Comparison of ENCODE assay signal across 1 cellular context in the genomic region with DNA sequence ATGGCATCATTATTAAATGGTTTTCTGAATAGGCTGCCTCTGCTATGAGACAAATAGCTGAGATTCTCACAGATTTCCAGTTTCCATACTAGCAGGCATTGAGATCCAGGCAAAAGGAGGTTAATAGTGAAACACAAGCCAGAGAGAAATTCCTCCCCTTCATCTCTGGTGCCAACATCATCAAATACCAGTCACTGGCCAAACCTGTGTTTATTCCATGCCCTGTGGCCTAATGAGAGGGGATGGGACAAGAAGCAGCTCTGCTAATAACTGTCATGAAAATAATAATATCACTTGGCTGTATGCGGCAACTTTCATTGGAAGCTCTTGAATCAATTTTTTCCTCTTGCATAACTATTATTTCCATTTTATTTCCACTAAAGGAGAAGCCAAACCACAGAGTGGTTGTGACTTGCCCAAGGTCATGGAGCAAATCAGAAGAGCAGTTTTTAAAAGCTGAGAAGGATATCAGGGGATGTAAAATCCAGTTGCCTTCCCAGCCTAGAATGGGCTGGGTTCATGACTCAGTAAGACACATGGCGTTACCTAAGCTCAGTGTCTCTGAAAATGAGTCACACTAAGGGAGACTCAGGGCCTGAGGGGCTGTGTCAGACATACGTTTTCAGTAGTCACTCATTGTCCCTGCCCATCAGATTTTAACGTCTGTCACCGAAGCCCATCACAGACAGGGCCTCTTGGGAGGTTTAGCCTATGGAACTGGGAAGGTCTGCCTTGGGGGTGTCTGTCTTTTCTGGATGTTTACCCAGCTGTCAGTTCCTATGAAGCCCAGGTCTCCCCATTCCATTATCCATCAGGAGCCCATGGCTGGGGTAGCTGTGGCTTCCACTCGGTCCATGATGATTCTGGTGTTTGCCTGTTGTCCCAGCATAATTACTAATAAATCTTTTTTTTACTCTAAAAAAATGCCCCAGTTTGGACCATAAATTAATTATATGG.
TF ChIP-seq lines count a peak whose summit lies in the region.

No MANE protein-coding gene starts in this region.

TF ChIP-seq in K562, 482 proteins besides CTCF, POLR2A, EP300 and RAD21 (continued from another document):
- TF ChIP-seq TRIM24 (IDR thresholded peaks at IDR 0.05) (0 out of 4 replicates have a peak, but pooled peaks of 1 of the 2 experiments have one; percentile 31), ARID1B (IDR thresholded peaks at IDR 0.05) (peak; percentile 60; the same call in 1 of the 2 replicates), DPF2 (IDR thresholded peaks at IDR 0.05) (peak; percentile 54), SMARCE1 (IDR thresholded peaks at IDR 0.05) (peak; percentile 40; the same call in 1 of the 2 replicates), TRIM28 (IDR thresholded peaks at IDR 0.05) (no peak), SMARCC2 (IDR thresholded peaks at IDR 0.05; ENCODE audit: low read depth) (0 out of 2 replicates have a peak, but pooled peaks have one; percentile 25), PYGO2 (tag; IDR thresholded peaks at IDR 0.05) (no peak), ZKSCAN1 (IDR thresholded peaks at IDR 0.05; ENCODE audit: low read depth, low read length) (peak; percentile 22; the same call in 1 of the 2 replicates), JUN (IDR thresholded peaks at IDR 0.05; ENCODE audit: borderline replicate concordance, low read depth, low read length) (peak; percentile 84), JUN (CRISPR knock-in tag; IDR thresholded peaks at IDR 0.05; ENCODE audit: borderline replicate concordance) (no peak), CREM (IDR thresholded peaks at IDR 0.05; ENCODE audit: low read depth) (peak; percentile 7; the same call in 1 of the 2 replicates), FOSL1 (tag; conservative IDR thresholded peaks at IDR 0.05) (peak; percentile 92), NCOA1 (IDR thresholded peaks at IDR 0.05; ENCODE audit: low read depth) (no peak), SMARCA4 (IDR thresholded peaks at IDR 0.05) (peak; percentile 44; the same call in 1 of the 2 replicates), MEIS2 (IDR thresholded peaks at IDR 0.05; ENCODE audit: partially characterized antibody) (peak; percentile 30), ZNF696 (CRISPR knock-in tag; conservative IDR thresholded peaks at IDR 0.05) (no peak), CC2D1A (IDR thresholded peaks at IDR 0.05) (no peak), EP400 (IDR thresholded peaks at IDR 0.05) (0 out of 2 replicates have a peak, but pooled peaks have one; percentile 16), JUND (IDR thresholded peaks at IDR 0.05; ENCODE audit: borderline replicate concordance, low read depth, low read length) (peak; percentile 73; the same call in 1 of the 2 replicates), JUND (tag; IDR thresholded peaks at IDR 0.05; ENCODE audit: borderline replicate concordance, low read depth, low read length) (peak; percentile 71; the same call in 1 of the 3 replicates), KDM1A (IDR thresholded peaks at IDR 0.05) (0 out of 4 replicates have a peak, but pooled peaks of 1 of the 2 experiments have one; percentile 23)
- TF ChIP-seq, protein P1, sequence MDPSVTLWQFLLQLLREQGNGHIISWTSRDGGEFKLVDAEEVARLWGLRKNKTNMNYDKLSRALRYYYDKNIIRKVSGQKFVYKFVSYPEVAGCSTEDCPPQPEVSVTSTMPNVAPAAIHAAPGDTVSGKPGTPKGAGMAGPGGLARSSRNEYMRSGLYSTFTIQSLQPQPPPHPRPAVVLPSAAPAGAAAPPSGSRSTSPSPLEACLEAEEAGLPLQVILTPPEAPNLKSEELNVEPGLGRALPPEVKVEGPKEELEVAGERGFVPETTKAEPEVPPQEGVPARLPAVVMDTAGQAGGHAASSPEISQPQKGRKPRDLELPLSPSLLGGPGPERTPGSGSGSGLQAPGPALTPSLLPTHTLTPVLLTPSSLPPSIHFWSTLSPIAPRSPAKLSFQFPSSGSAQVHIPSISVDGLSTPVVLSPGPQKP (CRISPR knock-in tag; IDR thresholded peaks at IDR 0.05) = no peak
- TF ChIP-seq, protein P2, sequence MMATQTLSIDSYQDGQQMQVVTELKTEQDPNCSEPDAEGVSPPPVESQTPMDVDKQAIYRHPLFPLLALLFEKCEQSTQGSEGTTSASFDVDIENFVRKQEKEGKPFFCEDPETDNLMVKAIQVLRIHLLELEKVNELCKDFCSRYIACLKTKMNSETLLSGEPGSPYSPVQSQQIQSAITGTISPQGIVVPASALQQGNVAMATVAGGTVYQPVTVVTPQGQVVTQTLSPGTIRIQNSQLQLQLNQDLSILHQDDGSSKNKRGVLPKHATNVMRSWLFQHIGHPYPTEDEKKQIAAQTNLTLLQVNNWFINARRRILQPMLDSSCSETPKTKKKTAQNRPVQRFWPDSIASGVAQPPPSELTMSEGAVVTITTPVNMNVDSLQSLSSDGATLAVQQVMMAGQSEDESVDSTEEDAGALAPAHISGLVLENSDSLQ (IDR thresholded peaks at IDR 0.05) = peak; percentile 71
- TF ChIP-seq, protein P3, sequence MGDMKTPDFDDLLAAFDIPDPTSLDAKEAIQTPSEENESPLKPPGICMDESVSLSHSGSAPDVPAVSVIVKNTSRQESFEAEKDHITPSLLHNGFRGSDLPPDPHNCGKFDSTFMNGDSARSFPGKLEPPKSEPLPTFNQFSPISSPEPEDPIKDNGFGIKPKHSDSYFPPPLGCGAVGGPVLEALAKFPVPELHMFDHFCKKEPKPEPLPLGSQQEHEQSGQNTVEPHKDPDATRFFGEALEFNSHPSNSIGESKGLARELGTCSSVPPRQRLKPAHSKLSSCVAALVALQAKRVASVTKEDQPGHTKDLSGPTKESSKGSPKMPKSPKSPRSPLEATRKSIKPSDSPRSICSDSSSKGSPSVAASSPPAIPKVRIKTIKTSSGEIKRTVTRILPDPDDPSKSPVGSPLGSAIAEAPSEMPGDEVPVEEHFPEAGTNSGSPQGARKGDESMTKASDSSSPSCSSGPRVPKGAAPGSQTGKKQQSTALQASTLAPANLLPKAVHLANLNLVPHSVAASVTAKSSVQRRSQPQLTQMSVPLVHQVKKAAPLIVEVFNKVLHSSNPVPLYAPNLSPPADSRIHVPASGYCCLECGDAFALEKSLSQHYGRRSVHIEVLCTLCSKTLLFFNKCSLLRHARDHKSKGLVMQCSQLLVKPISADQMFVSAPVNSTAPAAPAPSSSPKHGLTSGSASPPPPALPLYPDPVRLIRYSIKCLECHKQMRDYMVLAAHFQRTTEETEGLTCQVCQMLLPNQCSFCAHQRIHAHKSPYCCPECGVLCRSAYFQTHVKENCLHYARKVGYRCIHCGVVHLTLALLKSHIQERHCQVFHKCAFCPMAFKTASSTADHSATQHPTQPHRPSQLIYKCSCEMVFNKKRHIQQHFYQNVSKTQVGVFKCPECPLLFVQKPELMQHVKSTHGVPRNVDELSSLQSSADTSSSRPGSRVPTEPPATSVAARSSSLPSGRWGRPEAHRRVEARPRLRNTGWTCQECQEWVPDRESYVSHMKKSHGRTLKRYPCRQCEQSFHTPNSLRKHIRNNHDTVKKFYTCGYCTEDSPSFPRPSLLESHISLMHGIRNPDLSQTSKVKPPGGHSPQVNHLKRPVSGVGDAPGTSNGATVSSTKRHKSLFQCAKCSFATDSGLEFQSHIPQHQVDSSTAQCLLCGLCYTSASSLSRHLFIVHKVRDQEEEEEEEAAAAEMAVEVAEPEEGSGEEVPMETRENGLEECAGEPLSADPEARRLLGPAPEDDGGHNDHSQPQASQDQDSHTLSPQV (IDR thresholded peaks at IDR 0.05) = 0 out of 2 replicates have a peak, but pooled peaks have one; percentile 44
- TF ChIP-seq, protein P4, sequence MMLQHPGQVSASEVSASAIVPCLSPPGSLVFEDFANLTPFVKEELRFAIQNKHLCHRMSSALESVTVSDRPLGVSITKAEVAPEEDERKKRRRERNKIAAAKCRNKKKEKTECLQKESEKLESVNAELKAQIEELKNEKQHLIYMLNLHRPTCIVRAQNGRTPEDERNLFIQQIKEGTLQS (IDR thresholded peaks at IDR 0.05) = peak; percentile 85
- TF ChIP-seq, protein P4 (CRISPR knock-in tag; conservative IDR thresholded peaks at IDR 0.05) = no peak
- TF ChIP-seq, protein P5, sequence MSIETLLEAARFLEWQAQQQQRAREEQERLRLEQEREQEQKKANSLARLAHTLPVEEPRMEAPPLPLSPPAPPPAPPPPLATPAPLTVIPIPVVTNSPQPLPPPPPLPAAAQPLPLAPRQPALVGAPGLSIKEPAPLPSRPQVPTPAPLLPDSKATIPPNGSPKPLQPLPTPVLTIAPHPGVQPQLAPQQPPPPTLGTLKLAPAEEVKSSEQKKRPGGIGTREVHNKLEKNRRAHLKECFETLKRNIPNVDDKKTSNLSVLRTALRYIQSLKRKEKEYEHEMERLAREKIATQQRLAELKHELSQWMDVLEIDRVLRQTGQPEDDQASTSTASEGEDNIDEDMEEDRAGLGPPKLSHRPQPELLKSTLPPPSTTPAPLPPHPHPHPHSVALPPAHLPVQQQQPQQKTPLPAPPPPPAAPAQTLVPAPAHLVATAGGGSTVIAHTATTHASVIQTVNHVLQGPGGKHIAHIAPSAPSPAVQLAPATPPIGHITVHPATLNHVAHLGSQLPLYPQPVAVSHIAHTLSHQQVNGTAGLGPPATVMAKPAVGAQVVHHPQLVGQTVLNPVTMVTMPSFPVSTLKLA (conservative IDR thresholded peaks at IDR 0.05) = 0 out of 4 replicates have a peak, but pooled peaks of 1 of the 2 experiments have one; percentile 31
